In the genomic region with DNA sequence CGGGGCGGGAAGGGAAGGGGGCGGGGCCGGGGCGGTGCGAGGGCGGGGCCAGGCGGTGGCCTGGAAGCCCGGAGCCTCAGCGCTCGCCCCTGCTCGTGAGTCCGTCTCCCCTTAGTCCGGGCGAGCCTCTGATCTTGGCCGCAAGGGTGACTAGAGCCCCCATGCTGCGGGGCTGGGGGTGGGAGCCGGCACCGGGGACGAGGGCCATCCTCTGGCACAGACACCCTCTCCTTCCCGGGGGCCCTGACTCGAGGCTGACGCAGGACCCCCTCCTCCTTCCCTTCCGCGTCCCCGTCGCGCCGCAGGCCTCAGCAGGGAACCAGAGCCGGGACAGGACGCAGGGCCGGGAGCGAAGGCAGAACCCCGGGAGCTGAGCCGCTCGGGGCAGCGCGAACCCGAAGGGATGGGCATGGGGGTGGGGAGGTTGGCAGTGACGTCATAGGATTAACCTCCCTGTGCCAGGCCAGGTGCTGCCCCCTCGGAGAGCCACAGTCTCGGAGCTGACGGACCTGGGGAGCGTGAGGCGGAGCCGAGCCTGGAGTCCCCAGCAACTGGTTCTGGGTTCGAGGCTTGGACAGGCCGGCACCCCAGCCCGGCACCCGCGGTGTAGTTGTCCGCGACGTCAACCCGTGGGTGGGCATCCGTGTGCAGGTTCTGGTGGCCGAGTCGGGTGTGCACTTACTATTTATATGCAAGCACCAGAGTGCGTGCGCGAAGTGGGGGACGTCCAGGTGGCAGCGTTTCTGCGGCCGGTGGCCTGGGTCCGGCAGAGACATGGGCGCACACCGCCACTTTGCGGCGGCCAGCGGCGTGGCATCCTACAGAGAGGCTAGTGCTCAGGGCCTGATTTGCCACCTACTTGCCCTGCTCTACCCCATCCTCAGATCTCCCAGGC, we compare ENCODE assay signal across 2 cellular contexts.
TF ChIP-seq lines count a peak whose summit lies in the region.

No MANE protein-coding gene starts in this region.

TF ChIP-seq in HEK293, 187 proteins besides CTCF, POLR2A, EP300 and RAD21 (continues in another document):
- TF ChIP-seq, protein P1, sequence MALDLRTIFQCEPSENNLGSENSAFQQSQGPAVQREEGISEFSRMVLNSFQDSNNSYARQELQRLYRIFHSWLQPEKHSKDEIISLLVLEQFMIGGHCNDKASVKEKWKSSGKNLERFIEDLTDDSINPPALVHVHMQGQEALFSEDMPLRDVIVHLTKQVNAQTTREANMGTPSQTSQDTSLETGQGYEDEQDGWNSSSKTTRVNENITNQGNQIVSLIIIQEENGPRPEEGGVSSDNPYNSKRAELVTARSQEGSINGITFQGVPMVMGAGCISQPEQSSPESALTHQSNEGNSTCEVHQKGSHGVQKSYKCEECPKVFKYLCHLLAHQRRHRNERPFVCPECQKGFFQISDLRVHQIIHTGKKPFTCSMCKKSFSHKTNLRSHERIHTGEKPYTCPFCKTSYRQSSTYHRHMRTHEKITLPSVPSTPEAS (tag by site-specific recombination; IDR thresholded peaks at IDR 0.05) = peak; percentile 12; the same call in 1 of the 2 replicates
- peak; percentile 63 for TF ChIP-seq SP2 (tag by site-specific recombination; IDR thresholded peaks at IDR 0.05)
- TF ChIP-seq OSR2 (tag by site-specific recombination; IDR thresholded peaks at IDR 0.05) = 0 out of 2 replicates have a peak, but pooled peaks have one; percentile 12
- TF ChIP-seq ZNF560 (tag by site-specific recombination; IDR thresholded peaks at IDR 0.05; ENCODE audit: borderline replicate concordance) = no peak
- TF ChIP-seq GLIS1 (tag by site-specific recombination; IDR thresholded peaks at IDR 0.05) = peak; percentile 91
- peak; percentile 75 for TF ChIP-seq ZBTB7A (tag by site-specific recombination; IDR thresholded peaks at IDR 0.05; ENCODE audit: low read depth)
- peak; percentile 78 for TF ChIP-seq BCL11A (tag by site-specific recombination; IDR thresholded peaks at IDR 0.05; ENCODE audit: low read depth)
- no peak for TF ChIP-seq ZNF132 (tag by site-specific recombination; IDR thresholded peaks at IDR 0.05; ENCODE audit: borderline replicate concordance)
- TF ChIP-seq, protein P2, sequence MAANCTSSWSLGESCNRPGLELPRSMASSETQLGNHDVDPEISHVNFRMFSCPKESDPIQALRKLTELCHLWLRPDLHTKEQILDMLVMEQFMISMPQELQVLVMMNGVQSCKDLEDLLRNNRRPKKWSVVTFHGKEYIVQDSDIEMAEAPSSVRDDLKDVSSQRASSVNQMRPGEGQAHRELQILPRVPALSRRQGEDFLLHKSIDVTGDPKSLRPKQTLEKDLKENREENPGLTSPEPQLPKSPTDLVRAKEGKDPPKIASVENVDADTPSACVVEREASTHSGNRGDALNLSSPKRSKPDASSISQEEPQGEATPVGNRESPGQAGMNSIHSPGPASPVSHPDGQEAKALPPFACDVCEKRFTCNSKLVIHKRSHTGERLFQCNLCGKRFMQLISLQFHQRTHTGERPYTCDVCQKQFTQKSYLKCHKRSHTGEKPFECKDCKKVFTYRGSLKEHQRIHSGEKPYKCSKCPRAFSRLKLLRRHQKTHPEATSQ (tag by site-specific recombination; IDR thresholded peaks at IDR 0.05) = peak; percentile 76; the same call in 1 of the 2 replicates
- peak; percentile 80; the same call in 1 of the 2 replicates for TF ChIP-seq ZNF610 (tag by site-specific recombination; IDR thresholded peaks at IDR 0.05; ENCODE audit: borderline replicate concordance)
- peak; percentile 56; the same call in 1 of the 2 replicates for TF ChIP-seq ZNF391 (tag by site-specific recombination; IDR thresholded peaks at IDR 0.05; ENCODE audit: borderline replicate concordance, low read depth)
- TF ChIP-seq KLF16 (tag by site-specific recombination; IDR thresholded peaks at IDR 0.05) = peak; percentile 82; the same call in 1 of the 2 replicates
- TF ChIP-seq ZBTB20 (tag by site-specific recombination; IDR thresholded peaks at IDR 0.05) = peak; percentile 92
- peak; percentile 68 for TF ChIP-seq KLF1 (tag by site-specific recombination; IDR thresholded peaks at IDR 0.05)
- 0 out of 2 replicates have a peak, but pooled peaks have one; percentile 9 for TF ChIP-seq ZNF623 (tag by site-specific recombination; IDR thresholded peaks at IDR 0.05)
- TF ChIP-seq, protein P3, sequence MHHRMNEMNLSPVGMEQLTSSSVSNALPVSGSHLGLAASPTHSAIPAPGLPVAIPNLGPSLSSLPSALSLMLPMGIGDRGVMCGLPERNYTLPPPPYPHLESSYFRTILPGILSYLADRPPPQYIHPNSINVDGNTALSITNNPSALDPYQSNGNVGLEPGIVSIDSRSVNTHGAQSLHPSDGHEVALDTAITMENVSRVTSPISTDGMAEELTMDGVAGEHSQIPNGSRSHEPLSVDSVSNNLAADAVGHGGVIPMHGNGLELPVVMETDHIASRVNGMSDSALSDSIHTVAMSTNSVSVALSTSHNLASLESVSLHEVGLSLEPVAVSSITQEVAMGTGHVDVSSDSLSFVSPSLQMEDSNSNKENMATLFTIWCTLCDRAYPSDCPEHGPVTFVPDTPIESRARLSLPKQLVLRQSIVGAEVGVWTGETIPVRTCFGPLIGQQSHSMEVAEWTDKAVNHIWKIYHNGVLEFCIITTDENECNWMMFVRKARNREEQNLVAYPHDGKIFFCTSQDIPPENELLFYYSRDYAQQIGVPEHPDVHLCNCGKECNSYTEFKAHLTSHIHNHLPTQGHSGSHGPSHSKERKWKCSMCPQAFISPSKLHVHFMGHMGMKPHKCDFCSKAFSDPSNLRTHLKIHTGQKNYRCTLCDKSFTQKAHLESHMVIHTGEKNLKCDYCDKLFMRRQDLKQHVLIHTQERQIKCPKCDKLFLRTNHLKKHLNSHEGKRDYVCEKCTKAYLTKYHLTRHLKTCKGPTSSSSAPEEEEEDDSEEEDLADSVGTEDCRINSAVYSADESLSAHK (tag by site-specific recombination; IDR thresholded peaks at IDR 0.05) = peak; percentile 41; the same call in 1 of the 2 replicates
- no peak for TF ChIP-seq ZNF37A (tag by site-specific recombination; IDR thresholded peaks at IDR 0.05)
- TF ChIP-seq ZNF16 (tag by site-specific recombination; IDR thresholded peaks at IDR 0.05; ENCODE audit: low read depth) = no peak
- TF ChIP-seq ZFHX2 (tag by site-specific recombination; conservative IDR thresholded peaks at IDR 0.05) = peak; percentile 59; the same call in 1 of the 2 replicates
- TF ChIP-seq ZNF404 (tag by site-specific recombination; IDR thresholded peaks at IDR 0.05) = no peak
- peak; percentile 74; the same call in 1 of the 2 replicates for TF ChIP-seq ZNF777 (tag by site-specific recombination; IDR thresholded peaks at IDR 0.05; ENCODE audit: borderline replicate concordance)
- no peak for TF ChIP-seq ZNF677 (tag by site-specific recombination; IDR thresholded peaks at IDR 0.05)
- TF ChIP-seq, protein P4, sequence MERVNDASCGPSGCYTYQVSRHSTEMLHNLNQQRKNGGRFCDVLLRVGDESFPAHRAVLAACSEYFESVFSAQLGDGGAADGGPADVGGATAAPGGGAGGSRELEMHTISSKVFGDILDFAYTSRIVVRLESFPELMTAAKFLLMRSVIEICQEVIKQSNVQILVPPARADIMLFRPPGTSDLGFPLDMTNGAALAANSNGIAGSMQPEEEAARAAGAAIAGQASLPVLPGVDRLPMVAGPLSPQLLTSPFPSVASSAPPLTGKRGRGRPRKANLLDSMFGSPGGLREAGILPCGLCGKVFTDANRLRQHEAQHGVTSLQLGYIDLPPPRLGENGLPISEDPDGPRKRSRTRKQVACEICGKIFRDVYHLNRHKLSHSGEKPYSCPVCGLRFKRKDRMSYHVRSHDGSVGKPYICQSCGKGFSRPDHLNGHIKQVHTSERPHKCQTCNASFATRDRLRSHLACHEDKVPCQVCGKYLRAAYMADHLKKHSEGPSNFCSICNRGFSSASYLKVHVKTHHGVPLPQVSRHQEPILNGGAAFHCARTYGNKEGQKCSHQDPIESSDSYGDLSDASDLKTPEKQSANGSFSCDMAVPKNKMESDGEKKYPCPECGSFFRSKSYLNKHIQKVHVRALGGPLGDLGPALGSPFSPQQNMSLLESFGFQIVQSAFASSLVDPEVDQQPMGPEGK (tag by site-specific recombination; IDR thresholded peaks at IDR 0.05) = peak; percentile 97

TF ChIP-seq in HepG2, 621 proteins besides CTCF, POLR2A, EP300 and RAD21 (continues in another document):
- peak; percentile 99 for TF ChIP-seq CREB1 (IDR thresholded peaks at IDR 0.05)
- TF ChIP-seq CREB1 (CRISPR knock-in tag; IDR thresholded peaks at IDR 0.05) = no peak; the same call in 1 of the 2 replicates
- TF ChIP-seq HDAC1 (CRISPR knock-in tag; IDR thresholded peaks at IDR 0.05) = peak; percentile 81
- peak; percentile 26; the same call in 1 of the 2 replicates for TF ChIP-seq SPEN (CRISPR knock-in tag; IDR thresholded peaks at IDR 0.05; ENCODE audit: low read depth)
- TF ChIP-seq THAP11 (CRISPR knock-in tag; IDR thresholded peaks at IDR 0.05) = peak; percentile 54; the same call in 1 of the 2 replicates
- TF ChIP-seq, protein P5, sequence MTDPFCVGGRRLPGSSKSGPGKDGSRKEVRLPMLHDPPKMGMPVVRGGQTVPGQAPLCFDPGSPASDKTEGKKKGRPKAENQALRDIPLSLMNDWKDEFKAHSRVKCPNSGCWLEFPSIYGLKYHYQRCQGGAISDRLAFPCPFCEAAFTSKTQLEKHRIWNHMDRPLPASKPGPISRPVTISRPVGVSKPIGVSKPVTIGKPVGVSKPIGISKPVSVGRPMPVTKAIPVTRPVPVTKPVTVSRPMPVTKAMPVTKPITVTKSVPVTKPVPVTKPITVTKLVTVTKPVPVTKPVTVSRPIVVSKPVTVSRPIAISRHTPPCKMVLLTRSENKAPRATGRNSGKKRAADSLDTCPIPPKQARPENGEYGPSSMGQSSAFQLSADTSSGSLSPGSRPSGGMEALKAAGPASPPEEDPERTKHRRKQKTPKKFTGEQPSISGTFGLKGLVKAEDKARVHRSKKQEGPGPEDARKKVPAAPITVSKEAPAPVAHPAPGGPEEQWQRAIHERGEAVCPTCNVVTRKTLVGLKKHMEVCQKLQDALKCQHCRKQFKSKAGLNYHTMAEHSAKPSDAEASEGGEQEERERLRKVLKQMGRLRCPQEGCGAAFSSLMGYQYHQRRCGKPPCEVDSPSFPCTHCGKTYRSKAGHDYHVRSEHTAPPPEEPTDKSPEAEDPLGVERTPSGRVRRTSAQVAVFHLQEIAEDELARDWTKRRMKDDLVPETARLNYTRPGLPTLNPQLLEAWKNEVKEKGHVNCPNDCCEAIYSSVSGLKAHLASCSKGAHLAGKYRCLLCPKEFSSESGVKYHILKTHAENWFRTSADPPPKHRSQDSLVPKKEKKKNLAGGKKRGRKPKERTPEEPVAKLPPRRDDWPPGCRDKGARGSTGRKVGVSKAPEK (CRISPR knock-in tag; IDR thresholded peaks at IDR 0.05; ENCODE audit: borderline replicate concordance) = no peak
- TF ChIP-seq ZNF543 (CRISPR knock-in tag; IDR thresholded peaks at IDR 0.05) = no peak; the same call in 1 of the 2 replicates
- peak; percentile 72; the same call in 1 of the 2 replicates for TF ChIP-seq ZNF34 (CRISPR knock-in tag; IDR thresholded peaks at IDR 0.05; ENCODE audit: borderline replicate concordance)
- TF ChIP-seq ZNF7 (CRISPR knock-in tag; IDR thresholded peaks at IDR 0.05) = no peak
- TF ChIP-seq HOXA3 (CRISPR knock-in tag; IDR thresholded peaks at IDR 0.05) = peak; percentile 83
- TF ChIP-seq, protein P6, sequence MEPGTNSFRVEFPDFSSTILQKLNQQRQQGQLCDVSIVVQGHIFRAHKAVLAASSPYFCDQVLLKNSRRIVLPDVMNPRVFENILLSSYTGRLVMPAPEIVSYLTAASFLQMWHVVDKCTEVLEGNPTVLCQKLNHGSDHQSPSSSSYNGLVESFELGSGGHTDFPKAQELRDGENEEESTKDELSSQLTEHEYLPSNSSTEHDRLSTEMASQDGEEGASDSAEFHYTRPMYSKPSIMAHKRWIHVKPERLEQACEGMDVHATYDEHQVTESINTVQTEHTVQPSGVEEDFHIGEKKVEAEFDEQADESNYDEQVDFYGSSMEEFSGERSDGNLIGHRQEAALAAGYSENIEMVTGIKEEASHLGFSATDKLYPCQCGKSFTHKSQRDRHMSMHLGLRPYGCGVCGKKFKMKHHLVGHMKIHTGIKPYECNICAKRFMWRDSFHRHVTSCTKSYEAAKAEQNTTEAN (CRISPR knock-in tag; conservative IDR thresholded peaks at IDR 0.05) = 0 out of 2 replicates have a peak, but pooled peaks have one; percentile 37
- no peak; the same call in 1 of the 2 replicates for TF ChIP-seq NFATC3 (CRISPR knock-in tag; IDR thresholded peaks at IDR 0.05)
- no peak for TF ChIP-seq ZNF737 (CRISPR knock-in tag; IDR thresholded peaks at IDR 0.05; ENCODE audit: borderline replicate concordance)
- TF ChIP-seq ZNF260 (CRISPR knock-in tag; IDR thresholded peaks at IDR 0.05; ENCODE audit: borderline replicate concordance, low read depth) = no peak
- TF ChIP-seq MIER3 (CRISPR knock-in tag; IDR thresholded peaks at IDR 0.05; ENCODE audit: borderline replicate concordance) = 0 out of 2 replicates have a peak, but pooled peaks have one; percentile 25
- TF ChIP-seq, protein P7, sequence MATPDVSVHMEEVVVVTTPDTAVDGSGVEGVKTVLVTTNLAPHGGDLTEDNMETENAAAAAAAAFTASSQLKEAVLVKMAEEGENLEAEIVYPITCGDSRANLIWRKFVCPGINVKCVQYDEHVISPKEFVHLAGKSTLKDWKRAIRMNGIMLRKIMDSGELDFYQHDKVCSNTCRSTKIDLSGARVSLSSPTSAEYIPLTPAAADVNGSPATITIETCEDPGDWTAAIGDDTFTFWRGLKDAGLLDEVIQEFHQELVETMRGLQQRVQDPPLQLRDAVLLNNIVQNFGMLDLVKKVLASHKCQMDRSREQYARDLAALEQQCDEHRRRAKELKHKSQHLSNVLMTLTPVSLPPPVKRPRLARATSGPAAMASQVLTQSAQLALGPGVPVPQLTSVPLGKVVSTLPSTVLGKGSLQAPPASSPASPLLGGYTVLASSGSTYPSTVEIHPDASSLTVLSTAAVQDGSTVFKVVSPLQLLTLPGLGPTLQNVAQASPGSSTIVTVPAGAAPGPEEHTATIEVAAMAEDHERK (CRISPR knock-in tag; IDR thresholded peaks at IDR 0.05; ENCODE audit: low read depth) = no peak
- no peak for TF ChIP-seq ZFP36 (IDR thresholded peaks at IDR 0.05; ENCODE audit: borderline replicate concordance, low read depth, low read length, partially characterized antibody)
